20 cellular contexts compared by ENCODE assay signal in the genomic region with DNA sequence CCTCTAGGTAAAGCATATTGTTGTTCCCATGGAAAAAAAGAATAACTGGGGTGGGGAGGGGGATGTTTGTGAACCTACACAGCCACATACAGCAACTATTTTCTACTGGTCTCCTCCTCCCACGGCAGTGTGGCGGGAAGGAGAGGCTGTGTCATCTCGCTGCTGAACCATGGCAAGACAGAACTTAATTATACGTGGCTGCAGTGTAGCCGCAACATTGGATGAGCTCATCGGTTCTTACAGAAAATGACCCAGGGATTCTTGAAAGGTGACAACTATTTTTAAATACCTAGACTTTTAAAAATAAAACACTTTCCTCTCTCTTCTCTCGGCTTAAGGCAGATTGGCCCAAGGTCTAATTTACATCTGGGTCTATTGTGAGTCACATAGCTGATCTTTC. TPM values are rescaled to one million over a fixed set of nuclear protein-coding genes. Genes with fewer than 3 reads are reported as not detected.
"Had no signal": no experiment of that assay in that cellular context is flagged by ENCODE, and none has a peak within 500 bp of the region (broad histone marks: within the 10 kb centered on the region; RNA-seq: fewer than 3 reads in every experiment).

No MANE protein-coding gene starts in this region.

- H3K4me1 ChIP-seq: gastrocnemius medialis, heart right ventricle, parathyroid adenoma had no signal

- H3K9me3 Mint-ChIP-seq: activated CD4-positive, alpha-beta T cell treated with anti-CD3 and anti-CD28 coated beads, Interleukin-2, amount 10 ng/mL, durations not matched to agents 24 days and 14 days; activated naive CD8-positive, alpha-beta T cell treated with anti-CD3 and anti-CD28 coated beads, Interleukin-2, amount 10 ng/mL, durations not matched to agents 7 days and 5 days; stimulated activated memory B cell treated with anti-CD40 and anti-IgM and Interleukin-4, amounts not matched to agents 10 μg/mL and 1 μg/mL and 100 μg/mL, for 72 hours; T-helper 2 cell treated with Interferon-gamma antibody and Interleukin-4, amounts not matched to agents 5 μg/mL and 100 μg/mL, for 36 hours had no signal

- H3K27ac Mint-ChIP-seq: activated CD4-positive, alpha-beta T cell treated with anti-CD3 and anti-CD28 coated beads, Interleukin-2, amount 10 ng/mL, durations not matched to agents 24 days and 14 days; activated CD8-positive, alpha-beta T cell treated with anti-CD3 and anti-CD28 coated beads, Interleukin-2, amount 10 ng/mL, durations not matched to agents 7 days and 5 days; activated naive CD8-positive, alpha-beta T cell treated with anti-CD3 and anti-CD28 coated beads, Interleukin-2, amount 10 ng/mL, durations not matched to agents 7 days and 5 days; endodermal cell; memory B cell; naive thymus-derived CD4-positive, alpha-beta T cell; stimulated activated memory B cell treated with anti-CD40 and anti-IgM and Interleukin-4, amounts not matched to agents 10 μg/mL and 1 μg/mL and 100 μg/mL, for 72 hours; T-helper 2 cell treated with Interferon-gamma antibody and Interleukin-4, amounts not matched to agents 5 μg/mL and 100 μg/mL, for 36 hours had no signal

- H3K4me3 Mint-ChIP-seq: activated CD4-positive, alpha-beta T cell treated with anti-CD3 and anti-CD28 coated beads, Interleukin-2, amount 10 ng/mL, durations not matched to agents 24 days and 14 days; activated CD8-positive, alpha-beta T cell treated with anti-CD3 and anti-CD28 coated beads, Interleukin-2, amount 10 ng/mL, durations not matched to agents 7 days and 5 days; activated naive CD8-positive, alpha-beta T cell treated with anti-CD3 and anti-CD28 coated beads, Interleukin-2, amount 10 ng/mL, durations not matched to agents 7 days and 5 days; endodermal cell; memory B cell; naive thymus-derived CD4-positive, alpha-beta T cell; stimulated activated memory B cell treated with anti-CD40 and anti-IgM and Interleukin-4, amounts not matched to agents 10 μg/mL and 1 μg/mL and 100 μg/mL, for 72 hours; T-helper 2 cell treated with Interferon-gamma antibody and Interleukin-4, amounts not matched to agents 5 μg/mL and 100 μg/mL, for 36 hours had no signal

- H3K36me3 Mint-ChIP-seq: activated naive CD8-positive, alpha-beta T cell treated with anti-CD3 and anti-CD28 coated beads, Interleukin-2, amount 10 ng/mL, durations not matched to agents 7 days and 5 days; memory B cell; stimulated activated memory B cell treated with anti-CD40 and anti-IgM and Interleukin-4, amounts not matched to agents 10 μg/mL and 1 μg/mL and 100 μg/mL, for 72 hours had no signal

- H3K27ac ChIP-seq: dorsolateral prefrontal cortex, gastrocnemius medialis, heart right ventricle, parathyroid adenoma had no signal

- H3K36me3 ChIP-seq: gastrocnemius medialis, heart right ventricle had no signal

- H3K27me3 Mint-ChIP-seq: stimulated activated memory B cell treated with anti-CD40 and anti-IgM and Interleukin-4, amounts not matched to agents 10 μg/mL and 1 μg/mL and 100 μg/mL, for 72 hours had no signal

- H2AFZ ChIP-seq: parathyroid adenoma had no signal

- H3K4me1 Mint-ChIP-seq: activated CD4-positive, alpha-beta T cell treated with anti-CD3 and anti-CD28 coated beads, Interleukin-2, amount 10 ng/mL, durations not matched to agents 24 days and 14 days; activated naive CD8-positive, alpha-beta T cell treated with anti-CD3 and anti-CD28 coated beads, Interleukin-2, amount 10 ng/mL, durations not matched to agents 7 days and 5 days; endodermal cell; memory B cell; naive thymus-derived CD4-positive, alpha-beta T cell; stimulated activated memory B cell treated with anti-CD40 and anti-IgM and Interleukin-4, amounts not matched to agents 10 μg/mL and 1 μg/mL and 100 μg/mL, for 72 hours had no signal

- H3K79me2 ChIP-seq: parathyroid adenoma had no signal

- H3K9ac ChIP-seq: parathyroid adenoma had no signal

- ATAC-seq: activated CD8-positive, alpha-beta T cell treated with anti-CD3 and anti-CD28 coated beads, Interleukin-2, amount 10 ng/mL, durations not matched to agents 7 days and 5 days; gastrocnemius medialis; heart right ventricle; left ventricle myocardium superior; mucosa of descending colon; naive thymus-derived CD4-positive, alpha-beta T cell; stimulated activated memory B cell treated with anti-CD40 and anti-IgM and Interleukin-4, amounts not matched to agents 10 μg/mL and 1 μg/mL and 100 μg/mL, for 72 hours had no signal

- H3K27me3 ChIP-seq: dorsolateral prefrontal cortex, gastrocnemius medialis, heart right ventricle had no signal

- H3K4me3 ChIP-seq: dorsolateral prefrontal cortex, gastrocnemius medialis, heart right ventricle, mucosa of descending colon had no signal

- H3K9me3 ChIP-seq: gastrocnemius medialis, heart right ventricle, mucosa of descending colon had no signal

- DNase-seq: activated CD4-positive, alpha-beta T cell treated with anti-CD3 and anti-CD28 coated beads, Interleukin-2, amount 10 ng/mL, durations not matched to agents 24 days and 14 days; activated CD4-positive, CD25-positive, alpha-beta regulatory T cell; activated CD8-positive, alpha-beta memory T cell treated with anti-CD3 and anti-CD28 coated beads, Interleukin-2, amount 50 U/mL, for 4 hours; activated CD8-positive, alpha-beta T cell treated with anti-CD3 and anti-CD28 coated beads, Interleukin-2, amount 10 ng/mL, durations not matched to agents 7 days and 5 days; activated gamma-delta T cell treated with Interleukin-2 at 50 U/mL for 16 hours; activated naive CD8-positive, alpha-beta T cell treated with anti-CD3 and anti-CD28 coated beads, Interleukin-2, amount 10 ng/mL, durations not matched to agents 7 days and 5 days; dorsolateral prefrontal cortex; gastrocnemius medialis; heart right ventricle; left ventricle myocardium superior; mucosa of descending colon; naive thymus-derived CD4-positive, alpha-beta T cell; retina; stimulated activated CD4-positive, alpha-beta T cell treated with anti-CD3 and anti-CD28 coated beads, Interleukin-2, amount 100 ng/mL, for 48 hours had no signal

RNA-seq across cellular contexts. Expression of a gene that starts 19.8 kb away (rescaled TPM):
- total RNA-seq: activated CD4-positive, alpha-beta T cell treated with anti-CD3 and anti-CD28 coated beads, Interleukin-2, amount 10 ng/mL, durations not matched to agents 24 days and 14 days; activated CD8-positive, alpha-beta T cell treated with anti-CD3 and anti-CD28 coated beads, Interleukin-2, amount 10 ng/mL, durations not matched to agents 7 days and 5 days; activated naive CD8-positive, alpha-beta T cell treated with anti-CD3 and anti-CD28 coated beads, Interleukin-2, amount 10 ng/mL, durations not matched to agents 7 days and 5 days; epithelial cell of proximal tubule; gastrocnemius medialis had no signal
